12 cellular contexts compared by ENCODE assay signal in the genomic region with DNA sequence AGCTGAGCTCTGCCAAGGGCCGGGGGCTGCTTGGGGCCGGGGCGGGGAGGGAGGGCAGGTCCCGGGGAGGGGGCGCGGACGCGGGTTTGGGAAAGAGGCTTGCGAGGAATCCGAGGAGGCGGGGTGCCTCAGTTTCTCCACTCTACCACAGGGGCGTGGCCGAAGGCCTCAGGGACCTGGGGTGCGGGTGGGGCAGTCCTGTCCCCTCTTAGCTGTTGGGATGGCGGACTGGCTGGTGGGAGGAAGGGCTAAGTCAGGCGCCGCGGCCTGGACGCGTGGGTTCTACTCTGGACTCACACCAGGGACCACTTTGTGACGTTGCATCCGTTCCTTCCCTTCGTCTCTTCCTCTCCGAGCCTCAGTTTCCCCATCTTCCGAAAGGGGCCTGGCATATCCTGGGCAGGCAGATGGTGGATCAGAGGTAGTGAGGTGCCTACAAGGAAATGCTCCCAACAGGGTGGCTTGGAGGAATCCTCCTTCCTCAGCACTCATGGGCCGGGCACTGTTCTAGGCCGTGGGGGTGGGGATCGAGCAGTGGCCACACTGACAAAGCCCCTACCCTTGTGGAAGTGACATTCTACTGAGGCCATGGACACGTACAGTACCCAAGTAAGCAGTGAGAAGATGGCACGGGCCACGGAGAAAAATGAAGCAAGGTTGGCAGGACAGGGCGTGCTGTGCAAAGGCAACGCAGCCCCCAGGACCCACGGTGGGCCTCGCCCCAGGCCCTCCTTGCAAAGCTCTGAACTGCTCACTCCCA. TPM values are rescaled to one million over a fixed set of nuclear protein-coding genes. Genes with fewer than 3 reads are reported as not detected.
DNase-seq lines count a peak whose midpoint lies in the region; ATAC-seq and TF ChIP-seq lines count a peak whose summit lies in the region.
"Had no signal": no experiment of that assay in that cellular context is flagged by ENCODE, and none has a peak within 500 bp of the region (broad histone marks: within the 10 kb centered on the region; RNA-seq: fewer than 3 reads in every experiment).

No MANE protein-coding gene starts in this region.

- H3K27ac Mint-ChIP-seq in natural killer cell treated with Interleukin-12 subunit alpha and Interleukin-12 subunit beta and Interleukin-15 and Interleukin-18, amount 100 ng/mL, for 72 hours, result no peak overlapping the region

- H3K27me3 ChIP-seq in heart left ventricle (peaks cover 10 to 43% (median 19%) of the 10 kb centered on the region in 9 donors), dorsolateral prefrontal cortex (peaks cover 0 to 41% (median 20%) of the 10 kb centered on the region in 45 donors)

- H3K36me3 ChIP-seq in heart left ventricle (no peaks in the 10 kb centered on the region), urinary bladder (ENCODE audit: insufficient read depth) (no peaks in the 10 kb centered on the region)

- peak overlapping the region; percentile 36 for H3K4me3 Mint-ChIP-seq in natural killer cell treated with Interleukin-12 subunit alpha and Interleukin-12 subunit beta and Interleukin-15 and Interleukin-18, amount 100 ng/mL, for 72 hours

- H3K4me1 ChIP-seq in heart left ventricle (peaks cover 0 to 17% (median 8%) of the 10 kb centered on the region in 12 donors), urinary bladder (ENCODE audit: insufficient read depth) (no peaks in the 10 kb centered on the region)

- no peak for DNase-seq in heart left ventricle
- no peak for DNase-seq in left cardiac atrium
- DNase-seq in dorsolateral prefrontal cortex, result peak in 2 of 10 donors; percentile 14 to 37
- no peak for DNase-seq in natural killer cell treated with Interleukin-12 subunit alpha and Interleukin-12 subunit beta and Interleukin-15 and Interleukin-18, amount 100 ng/mL, for 72 hours (ENCODE audit: low spot score)
- no peak for DNase-seq in stimulated activated naive CD4-positive, alpha-beta T cell treated with Interleukin-2 at 50 U/mL for 16 hours (lab: John Stamatoyannopoulos, UW)
- DNase-seq in LoVo (ENCODE audit: low spot score), result no peak
- DNase-seq: MV-4-11; NK-92 treated with Interleukin-12 subunit alpha and Interleukin-12 subunit beta, amount 100 ng/mL, for 24 hours had no signal

- ATAC-seq in heart left ventricle (no peak), left cardiac atrium (no peak), GM19035 (IDR thresholded peaks at IDR 0.05; ENCODE audit: unreplicated experiment) (no peak)
- ATAC-seq in natural killer cell treated with Interleukin-12 subunit alpha and Interleukin-12 subunit beta and Interleukin-15 and Interleukin-18, amount 100 ng/mL, for 72 hours, result no peak

- WGBS in heart left ventricle, 4 donors, result 66 to 86% (median 74%) methylated on average over 16 to 35 of the region's 35 CpGs
- 69% methylated on average over 35 of the region's 35 CpGs for WGBS in urinary bladder

- H3K27me3 Mint-ChIP-seq in natural killer cell treated with Interleukin-12 subunit alpha and Interleukin-12 subunit beta and Interleukin-15 and Interleukin-18, amount 100 ng/mL, for 72 hours, result peaks cover 5 to 13% of the 10 kb centered on the region in 2 donors

- no peaks in the 10 kb centered on the region for H3K36me3 Mint-ChIP-seq in natural killer cell treated with Interleukin-12 subunit alpha and Interleukin-12 subunit beta and Interleukin-15 and Interleukin-18, amount 100 ng/mL, for 72 hours

- H3K4me1 Mint-ChIP-seq in natural killer cell treated with Interleukin-12 subunit alpha and Interleukin-12 subunit beta and Interleukin-15 and Interleukin-18, amount 100 ng/mL, for 72 hours (ENCODE audit: low read depth in 2 of 2), result peaks cover 5 to 6% of the 10 kb centered on the region in 2 donors

- no peak for TF ChIP-seq POLR2A in heart left ventricle (IDR thresholded peaks at IDR 0.05)

- intact Hi-C loops in heart left ventricle (cut with DNase I) (no loop called here), left cardiac atrium (cut with DNase I) (no loop called here), dorsolateral prefrontal cortex (cut with DNase I) (no loop called here)

- H3K9me3 ChIP-seq in heart left ventricle, result no peaks in the 10 kb centered on the region

- H3K9me3 Mint-ChIP-seq in natural killer cell treated with Interleukin-12 subunit alpha and Interleukin-12 subunit beta and Interleukin-15 and Interleukin-18, amount 100 ng/mL, for 72 hours, result no peaks in the 10 kb centered on the region

- TF ChIP-seq CTCF in heart left ventricle (IDR thresholded peaks at IDR 0.05) (no peak), dorsolateral prefrontal cortex (IDR thresholded peaks at IDR 0.05 in 54 of 56, conservative IDR thresholded peaks at IDR 0.05 in 2 of 56; ENCODE audit: low read depth in 1 of 56, partially characterized antibody in 56 of 56) (no peak)

- peak overlapping the region in 10 of 12 donors; percentile 18 to 54 (median 46) for H3K4me3 ChIP-seq in heart left ventricle
- peak overlapping the region in 44 of 59 donors; percentile 0 to 64 (median 43) for H3K4me3 ChIP-seq in dorsolateral prefrontal cortex
- H3K4me3 ChIP-seq in urinary bladder (ENCODE audit: low read depth, low read length), result peak overlapping the region; percentile 46

- H3K27ac ChIP-seq in heart left ventricle, result no peak overlapping the region
- no peak overlapping the region for H3K27ac ChIP-seq in dorsolateral prefrontal cortex
- no peak overlapping the region for H3K27ac ChIP-seq in urinary bladder (ENCODE audit: low read depth)
- H3K27ac ChIP-seq: C4-2B had no signal

RNA-seq across cellular contexts. Expression of a gene that starts 13.2 kb away (rescaled TPM):
- total RNA-seq in heart left ventricle, result not detected
- not detected for polyA plus RNA-seq in heart left ventricle
- total RNA-seq in left cardiac atrium, result not detected
- 1 to 10 TPM in 6 of 120 experiments, under 1 TPM in 5, not detected in 109; 0.71 to 2.0 (median 1.1) TPM for total RNA-seq in dorsolateral prefrontal cortex
- not detected for total RNA-seq in natural killer cell treated with Interleukin-12 subunit alpha and Interleukin-12 subunit beta and Interleukin-15 and Interleukin-18, amount 100 ng/mL, for 72 hours
- total RNA-seq in urinary bladder, result not detected
- polyA plus RNA-seq in urinary bladder, result not detected
- polyA plus RNA-seq: keratinocyte had no signal
